In genomic region chr7:80908360-80908797, GRCh38 we compare ENCODE assay signal across 21 cellular contexts. TPM values are rescaled to one million over a fixed set of nuclear protein-coding genes. Genes with fewer than 3 reads are reported as not detected.
DNase-seq lines count a peak whose midpoint lies in the region; ATAC-seq and TF ChIP-seq lines count a peak whose summit lies in the region.
"Had no signal": no experiment of that assay in that cellular context is flagged by ENCODE, and none has a peak within 500 bp of the region (broad histone marks: within the 10 kb centered on the region; RNA-seq: fewer than 3 reads in every experiment).

No MANE protein-coding gene starts in this region.

- H3K27me3 ChIP-seq in OCI-LY3 (ENCODE audit: low read depth, low read length) (0 out of 2 replicates have a peak, but pooled peaks cover 6% of the 10 kb centered on the region), skeletal muscle tissue (ENCODE audit: control insufficient read depth in 3 of 3, insufficient read depth in 3 of 3, low read length in 3 of 3) (no peaks in the 10 kb centered on the region)
- H3K27me3 ChIP-seq: brain microvascular endothelial cell, right lobe of liver, testis had no signal

- H3K9ac ChIP-seq in OCI-LY3 (ENCODE audit: low read length) (no peak overlapping the region), skeletal muscle tissue (ENCODE audit: low read depth in 1 of 3, low read length in 3 of 3) (peak overlapping the region; percentile 24 to 75 (median 75))

- intact Hi-C loops in left ventricle myocardium superior (cut with micrococcal nuclease) (no loop called here), left cardiac atrium (cut with DNase I) (no loop called here)

- H3K36me3 ChIP-seq in OCI-LY3 (replicated peaks; ENCODE audit: low read depth, low read length) (peaks cover 3% of the 10 kb centered on the region), skeletal muscle tissue (ENCODE audit: control insufficient read depth in 3 of 3, insufficient read depth in 3 of 3, low read length in 3 of 3) (no peaks in the 10 kb centered on the region)
- H3K36me3 ChIP-seq: brain microvascular endothelial cell, right lobe of liver had no signal

- no peaks in the 10 kb centered on the region for H3K9me3 ChIP-seq in OCI-LY3 (ENCODE audit: insufficient read depth, low read length)
- H3K9me3 ChIP-seq in skeletal muscle tissue (ENCODE audit: control insufficient read depth in 3 of 3, low read length in 3 of 3), result no peaks in the 10 kb centered on the region
- H3K9me3 ChIP-seq: Caco-2, right lobe of liver, testis had no signal

- ATAC-seq in left ventricle myocardium superior (peak; percentile 37), left cardiac atrium (no peak)
- ATAC-seq: HCT116, right lobe of liver had no signal

- no peak for TF ChIP-seq CTCF in OCI-LY3 (IDR thresholded peaks at IDR 0.05; ENCODE audit: low read depth, low read length)

- no peak for DNase-seq in left ventricle myocardium superior
- DNase-seq in left cardiac atrium, result no peak
- no peak for DNase-seq in epithelial cell of prostate (ENCODE audit: low read depth, low spot score)
- DNase-seq in NCI-H2227 (lab: John Stamatoyannopoulos, UW; ENCODE audit: unreplicated experiment), result no peak
- DNase-seq in stimulated activated CD4-positive, alpha-beta T cell treated with anti-CD3 and anti-CD28 coated beads, Interleukin-4, amount 100 ng/mL, for 24 hours, result no peak
- DNase-seq in NK-92 treated with Interleukin-12 subunit alpha and Interleukin-12 subunit beta, amount 100 ng/mL, for 24 hours (lab: John Stamatoyannopoulos, UW), result no peak
- DNase-seq: activated B cell treated with CpG ODN at 0.5 μM for 24 hours; activated CD4-positive, alpha-beta T cell treated with anti-CD3 and anti-CD28 coated beads, Interleukin-2, amount 50 U/mL, for 1 hour; activated naive CD4-positive, alpha-beta T cell treated with anti-CD3 and anti-CD28 coated beads, Interleukin-2, amount 50 U/mL, for 16 hours; amniotic stem cell; brain microvascular endothelial cell; Caco-2; NCI-H2029 treated with DMSO at 0.1 percent for 48 hours; right lobe of liver; stimulated activated CD4-positive, alpha-beta T cell treated with anti-CD3 and anti-CD28 coated beads, Interleukin-15, amount 100 ng/mL, for 24 hours; stimulated activated naive CD4-positive, alpha-beta T cell; testis had no signal

- no peaks in the 10 kb centered on the region for H3K79me2 ChIP-seq in OCI-LY3 (ENCODE audit: low read length)

- H4K20me1 ChIP-seq in OCI-LY3 (ENCODE audit: insufficient read depth, low read length), result no peaks in the 10 kb centered on the region

- H3K4me3 ChIP-seq in OCI-LY3 (ENCODE audit: low read length), result peak overlapping the region; percentile 49
- peak overlapping the region; percentile 59 to 68 (median 64) for H3K4me3 ChIP-seq in skeletal muscle tissue (ENCODE audit: low read length in 3 of 3)
- H3K4me3 ChIP-seq: right lobe of liver, testis had no signal

- peaks cover 45% of the 10 kb centered on the region for H3K4me1 ChIP-seq in OCI-LY3 (ENCODE audit: low read length)
- peaks cover 3 to 15% (median 6%) of the 10 kb centered on the region in 3 donors for H3K4me1 ChIP-seq in skeletal muscle tissue (ENCODE audit: control insufficient read depth in 3 of 3, insufficient read depth in 3 of 3, low read length in 3 of 3)
- H3K4me1 ChIP-seq: Caco-2, right lobe of liver, testis had no signal

- H3K27ac ChIP-seq in OCI-LY3 (ENCODE audit: low read length) (no peak overlapping the region), epithelial cell of prostate (peak overlapping the region; percentile 62), skeletal muscle tissue (ENCODE audit: low read depth, low read length) (peak overlapping the region; percentile 61)
- H3K27ac ChIP-seq: brain microvascular endothelial cell, C4-2B, right lobe of liver, testis had no signal

- H2AFZ ChIP-seq in OCI-LY3 (ENCODE audit: low read depth, low read length), result no peak overlapping the region

- H3K4me2 ChIP-seq in OCI-LY3 (ENCODE audit: low read length), result peak overlapping the region; percentile 58

RNA-seq across cellular contexts. Expression of gene SEMA3C, which starts 10.5 kb away (rescaled TPM):
- total RNA-seq in left ventricle myocardium superior (71.7 TPM), left cardiac atrium (10 to 100 TPM; 37.4 to 44.1 TPM), skeletal muscle tissue (266 TPM)
- total RNA-seq: activated B cell treated with CpG ODN at 0.5 μM for 24 hours had no signal
